In the genomic region with DNA sequence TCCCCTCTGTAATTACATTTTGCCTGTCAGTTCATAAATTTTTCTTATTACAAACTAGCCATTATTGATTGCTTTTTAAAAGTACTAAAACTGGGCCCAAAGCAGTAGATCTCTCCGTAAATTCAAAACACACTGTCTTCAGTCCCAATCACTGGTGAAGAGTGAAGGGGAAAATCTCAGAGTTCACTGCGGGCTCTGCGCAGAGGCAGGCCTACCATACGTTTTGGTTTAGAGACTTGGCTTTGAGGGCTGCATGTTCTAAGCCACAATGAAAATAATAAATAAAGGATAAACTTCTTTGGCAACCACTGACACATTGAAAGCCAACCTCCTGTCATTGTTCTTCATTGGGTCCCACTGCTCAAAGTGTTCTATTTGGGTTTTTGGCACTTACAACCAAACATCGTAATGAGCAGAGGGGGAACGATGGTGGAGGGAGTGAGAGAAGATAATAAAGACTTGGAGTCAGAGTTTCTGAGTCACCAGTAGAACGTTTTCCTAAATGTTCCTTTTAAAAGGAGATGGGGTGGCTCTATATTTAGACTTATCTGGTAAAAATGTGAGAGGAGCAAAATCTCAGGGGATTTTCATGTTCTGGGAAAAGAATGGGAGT, we compare ENCODE assay signal across 25 cellular contexts.
A peak's percentile ranks its signal among the peaks of the same experiment; 100 is the strongest.
DNase-seq lines count a peak whose midpoint lies in the region.
"Had no signal": no experiment of that assay in that cellular context is flagged by ENCODE, and none has a peak within 500 bp of the region (broad histone marks: within the 10 kb centered on the region; RNA-seq: fewer than 3 reads in every experiment).

No MANE protein-coding gene starts in this region.

- CTCF ChIA-PET in activated CD4-positive, alpha-beta memory T cell treated with anti-CD3 and anti-CD28 coated beads for 36 hours (lab: Charles Lee): no interaction called here

- 79% methylated on average over 7 of the region's 7 CpGs for WGBS in mesenchymal stem cell

- no peaks in the 10 kb centered on the region for H3K4me1 Mint-ChIP-seq in activated CD4-positive, alpha-beta memory T cell treated with anti-CD3 and anti-CD28 coated beads for 36 hours (ENCODE audit: low read depth)
- H3K4me1 Mint-ChIP-seq: activated CD4-positive, alpha-beta T cell treated with anti-CD3 and anti-CD28 coated beads, Interleukin-2, amount 10 ng/mL, durations not matched to agents 7 days and 5 days; activated naive CD4-positive, alpha-beta T cell treated with anti-CD3 and anti-CD28 coated beads, Interleukin-2, amount 10 ng/mL, durations not matched to agents 7 days and 5 days had no signal

- no peak overlapping the region for H2AFZ ChIP-seq in mesenchymal stem cell (ENCODE audit: low read depth, low read length)

- H3K4me2 ChIP-seq in mesenchymal stem cell (ENCODE audit: low read length, poor library complexity, severe bottlenecking): no peak overlapping the region
- H3K4me2 ChIP-seq: A549 had no signal

- no peak overlapping the region for H2BK12ac ChIP-seq in mesenchymal stem cell (ENCODE audit: low read length in 2 of 2)

- DNase-seq in NCI-H446 treated with DMSO at 0.1 percent for 48 hours (lab: John Stamatoyannopoulos, UW) (peak; percentile 30), fibroblast of peridontal ligament (ENCODE audit: extremely low read depth) (peak; percentile 36), mesenchymal stem cell (no peak), NCI-H1105 treated with DMSO at 0.1 percent for 48 hours (lab: John Stamatoyannopoulos, UW) (no peak), KG1 (lab: John Stamatoyannopoulos, UW) (no peak)
- no peak for DNase-seq in stimulated activated CD4-positive, alpha-beta T cell treated with anti-CD3 and anti-CD28 coated beads, Interleukin-2, amount 100 ng/mL, for 48 hours
- no peak for DNase-seq in activated CD4-positive, alpha-beta memory T cell treated with anti-CD3 and anti-CD28 coated beads for 36 hours
- DNase-seq: activated CD4-positive, alpha-beta T cell treated with anti-CD3 and anti-CD28 coated beads, Interleukin-2, amount 10 ng/mL, durations not matched to agents 7 days and 5 days; activated naive CD4-positive, alpha-beta T cell treated with anti-CD3 and anti-CD28 coated beads, Interleukin-2, amount 10 ng/mL, durations not matched to agents 7 days and 5 days; CD8-positive, alpha-beta T cell; DMS153; islet precursor cell; NCI-H1092 treated with DMSO at 0.1 percent for 48 hours; NCI-H2029; NCI-H748 treated with DMSO at 0.1 percent for 48 hours; spleen; stimulated activated CD4-positive, alpha-beta T cell treated with anti-CD3 and anti-CD28 coated beads, Interleukin-4, amount 100 ng/mL, for 24 hours; stimulated activated naive CD4-positive, alpha-beta T cell; SW 1271; T1000 had no signal

- H3K27ac ChIP-seq in mesenchymal stem cell (ENCODE audit: low read length, poor library complexity, severe bottlenecking) (no peak overlapping the region), stomach smooth muscle (ENCODE audit: low read length) (peak overlapping the region; percentile 58)
- H3K27ac ChIP-seq: A549, epithelial cell of prostate, spleen had no signal

- H2AK5ac ChIP-seq in mesenchymal stem cell (ENCODE audit: low read length, severe bottlenecking): no peak overlapping the region

- H2BK15ac ChIP-seq in mesenchymal stem cell (ENCODE audit: low read depth, poor library complexity, severe bottlenecking): no peak overlapping the region

- no peak overlapping the region for H3K18ac ChIP-seq in mesenchymal stem cell (ENCODE audit: low read depth in 1 of 2, low read length in 2 of 2)

- H3K27me3 Mint-ChIP-seq in activated CD4-positive, alpha-beta memory T cell treated with anti-CD3 and anti-CD28 coated beads for 36 hours: peaks cover 2% of the 10 kb centered on the region
- H3K27me3 Mint-ChIP-seq: activated CD4-positive, alpha-beta T cell treated with anti-CD3 and anti-CD28 coated beads, Interleukin-2, amount 10 ng/mL, durations not matched to agents 7 days and 5 days; activated naive CD4-positive, alpha-beta T cell treated with anti-CD3 and anti-CD28 coated beads, Interleukin-2, amount 10 ng/mL, durations not matched to agents 7 days and 5 days had no signal

- intact Hi-C loops in activated CD4-positive, alpha-beta memory T cell treated with anti-CD3 and anti-CD28 coated beads for 36 hours (cut with micrococcal nuclease): no loop called here

- H3K4ac ChIP-seq in mesenchymal stem cell (ENCODE audit: low read depth in 1 of 2, low read length in 2 of 2): no peak overlapping the region

- H2BK5ac ChIP-seq in mesenchymal stem cell (ENCODE audit: low read depth, low read length, poor library complexity, severe bottlenecking): no peak overlapping the region

- no peak overlapping the region for H2BK120ac ChIP-seq in mesenchymal stem cell (ENCODE audit: low read depth, low read length)

- H3K9ac ChIP-seq in mesenchymal stem cell (ENCODE audit: low read length): peak overlapping the region; percentile 42
- no peak overlapping the region for H3K9ac ChIP-seq in stomach smooth muscle (ENCODE audit: low read length in 2 of 2)

- H3K14ac ChIP-seq in mesenchymal stem cell (ENCODE audit: low read length in 2 of 2): no peak overlapping the region

- no peak overlapping the region for H3K4me3 Mint-ChIP-seq in activated CD4-positive, alpha-beta memory T cell treated with anti-CD3 and anti-CD28 coated beads for 36 hours
- H3K4me3 Mint-ChIP-seq: activated CD4-positive, alpha-beta T cell treated with anti-CD3 and anti-CD28 coated beads, Interleukin-2, amount 10 ng/mL, durations not matched to agents 7 days and 5 days; activated naive CD4-positive, alpha-beta T cell treated with anti-CD3 and anti-CD28 coated beads, Interleukin-2, amount 10 ng/mL, durations not matched to agents 7 days and 5 days; CD8-positive, alpha-beta T cell had no signal

- POLR2A ChIA-PET in activated CD4-positive, alpha-beta memory T cell treated with anti-CD3 and anti-CD28 coated beads for 36 hours (lab: Charles Lee): no interaction called here

- H3K9me3 Mint-ChIP-seq in activated CD4-positive, alpha-beta memory T cell treated with anti-CD3 and anti-CD28 coated beads for 36 hours: no peaks in the 10 kb centered on the region
- H3K9me3 Mint-ChIP-seq: activated CD4-positive, alpha-beta T cell treated with anti-CD3 and anti-CD28 coated beads, Interleukin-2, amount 10 ng/mL, durations not matched to agents 7 days and 5 days; activated naive CD4-positive, alpha-beta T cell treated with anti-CD3 and anti-CD28 coated beads, Interleukin-2, amount 10 ng/mL, durations not matched to agents 7 days and 5 days; CD8-positive, alpha-beta T cell had no signal

- no peak overlapping the region for H3K27ac Mint-ChIP-seq in activated CD4-positive, alpha-beta memory T cell treated with anti-CD3 and anti-CD28 coated beads for 36 hours
- H3K27ac Mint-ChIP-seq: activated CD4-positive, alpha-beta T cell treated with anti-CD3 and anti-CD28 coated beads, Interleukin-2, amount 10 ng/mL, durations not matched to agents 7 days and 5 days; activated naive CD4-positive, alpha-beta T cell treated with anti-CD3 and anti-CD28 coated beads, Interleukin-2, amount 10 ng/mL, durations not matched to agents 7 days and 5 days; CD8-positive, alpha-beta T cell had no signal

- H3K9me3 ChIP-seq in mesenchymal stem cell (ENCODE audit: control insufficient read depth, low read length): no peaks in the 10 kb centered on the region
- no peaks in the 10 kb centered on the region for H3K9me3 ChIP-seq in stomach smooth muscle (ENCODE audit: control insufficient read depth in 2 of 2, low read length in 2 of 2)
- H3K9me3 ChIP-seq: A549, gastroesophageal sphincter, spleen, tibial nerve had no signal

- H3K36me3 ChIP-seq in mesenchymal stem cell (ENCODE audit: control insufficient read depth in 1 of 2, insufficient read depth in 2 of 2, low read depth in 1 of 2, low read length in 2 of 2) (no peaks in the 10 kb centered on the region), stomach smooth muscle (ENCODE audit: control insufficient read depth in 2 of 2, insufficient read depth in 2 of 2, low read length in 2 of 2) (no peaks in the 10 kb centered on the region)
- H3K36me3 ChIP-seq: gastroesophageal sphincter, spleen, tibial nerve had no signal

- H4K8ac ChIP-seq in mesenchymal stem cell (ENCODE audit: low read length): no peak overlapping the region

- H3K36me3 Mint-ChIP-seq in activated CD4-positive, alpha-beta memory T cell treated with anti-CD3 and anti-CD28 coated beads for 36 hours: no peaks in the 10 kb centered on the region
- H3K36me3 Mint-ChIP-seq: activated naive CD4-positive, alpha-beta T cell treated with anti-CD3 and anti-CD28 coated beads, Interleukin-2, amount 10 ng/mL, durations not matched to agents 7 days and 5 days; CD8-positive, alpha-beta T cell had no signal

- no peaks in the 10 kb centered on the region for H3K79me1 ChIP-seq in mesenchymal stem cell (replicated peaks; ENCODE audit: low read length, poor library complexity, severe bottlenecking)

- peak overlapping the region in 1 of 2 experiments; percentile 24 for H3K4me3 ChIP-seq in mesenchymal stem cell (ENCODE audit: insufficient read depth in 1 of 2, low read depth in 1 of 2, low read length in 2 of 2)
- H3K4me3 ChIP-seq in stomach smooth muscle (ENCODE audit: low read length in 2 of 2): no peak overlapping the region
- H3K4me3 ChIP-seq: A549, gastroesophageal sphincter, spleen, tibial nerve had no signal

- no peak overlapping the region for H4K91ac ChIP-seq in mesenchymal stem cell (ENCODE audit: low read length)

- H3K4me1 ChIP-seq in mesenchymal stem cell (ENCODE audit: control insufficient read depth, insufficient read depth, low read depth, low read length) (no peaks in the 10 kb centered on the region), stomach smooth muscle (ENCODE audit: control insufficient read depth, insufficient read depth, low read length) (peaks cover 7% of the 10 kb centered on the region)
- H3K4me1 ChIP-seq: A549, spleen had no signal

- H3K23ac ChIP-seq in mesenchymal stem cell (ENCODE audit: low read length in 2 of 2): no peak overlapping the region

- peaks cover 0 to 65% of the 10 kb centered on the region in 2 experiments for H3K27me3 ChIP-seq in mesenchymal stem cell (ENCODE audit: control insufficient read depth in 1 of 2, insufficient read depth in 1 of 2, low read length in 2 of 2)
- H3K27me3 ChIP-seq in stomach smooth muscle (ENCODE audit: control insufficient read depth in 1 of 2, insufficient read depth in 2 of 2, low read length in 2 of 2): no peaks in the 10 kb centered on the region
- H3K27me3 ChIP-seq: gastroesophageal sphincter, spleen, tibial nerve had no signal

Comparison
In these comparisons a context has a peak if more than half of its experiments do, and no peak if none do; other contexts are left out.
1. DNase-seq: peak in NCI-H446 treated with DMSO at 0.1 percent for 48 hours (single experiment) and fibroblast of peridontal ligament (single experiment); none in mesenchymal stem cell (single experiment), NCI-H1105 treated with DMSO at 0.1 percent for 48 hours (single experiment), KG1 (single experiment), stimulated activated CD4-positive, alpha-beta T cell treated with anti-CD3 and anti-CD28 coated beads, Interleukin-2, amount 100 ng/mL, for 48 hours (0 of 2) and activated CD4-positive, alpha-beta memory T cell treated with anti-CD3 and anti-CD28 coated beads for 36 hours (single experiment).